In genomic region chr4:147683172-147683571, GRCh38 we compare ENCODE assay signal across 8 cellular contexts. TPM values are rescaled to one million over a fixed set of nuclear protein-coding genes. Genes with fewer than 3 reads are reported as not detected.
A peak's percentile ranks its signal among the peaks of the same experiment; 100 is the strongest.
DNase-seq lines count a peak whose midpoint lies in the region; ATAC-seq and TF ChIP-seq lines count a peak whose summit lies in the region.

No MANE protein-coding gene starts in this region.

- H3K4me3 ChIP-seq in GM23338 (peak overlapping the region; percentile 81), lower lobe of right lung (peak overlapping the region; percentile 89), thymus (ENCODE audit: low read length) (peak overlapping the region; percentile 97)

- H3K4me3 Mint-ChIP-seq in GM23338: peak overlapping the region; percentile 82

- 4% methylated on average over 10 of the region's 10 CpGs for WGBS in thymus

- peaks cover 6% of the 10 kb centered on the region for H3K36me3 Mint-ChIP-seq in GM23338 (ENCODE audit: low read depth)

- H3K4me2 ChIP-seq in GM23338: peak overlapping the region; percentile 93

- peak overlapping the region; percentile 99 for H2AFZ ChIP-seq in GM23338

- peaks cover 8% of the 10 kb centered on the region for H3K27me3 Mint-ChIP-seq in GM23338 (ENCODE audit: insufficient read depth, low read depth, poor library complexity)

- H3F3A ChIP-seq in GM23338 (replicated peaks; ENCODE audit: low read depth): no peaks in the 10 kb centered on the region

- TF ChIP-seq CTCF in GM23338 (conservative IDR thresholded peaks at IDR 0.05; ENCODE audit: low read depth in 2 of 2): no peak
- TF ChIP-seq CTCF in lower lobe of right lung (IDR thresholded peaks at IDR 0.05): no peak

- H3K79me2 ChIP-seq in GM23338 (replicated peaks; ENCODE audit: insufficient read depth): peaks cover 32% of the 10 kb centered on the region

- ATAC-seq in GM23338: peak; percentile 13
- peak; percentile 54 to 69 for ATAC-seq in lower lobe of right lung

- H3K36me3 ChIP-seq in GM23338 (ENCODE audit: insufficient read depth): no peaks in the 10 kb centered on the region
- H3K36me3 ChIP-seq in lower lobe of right lung: peaks cover 10% of the 10 kb centered on the region
- H3K36me3 ChIP-seq in thymus (ENCODE audit: control insufficient read depth, insufficient read depth): peaks cover 11% of the 10 kb centered on the region

- no peaks in the 10 kb centered on the region for H3K9me3 Mint-ChIP-seq in GM23338

- H3K27me3 ChIP-seq in GM23338 (ENCODE audit: insufficient read depth) (no peaks in the 10 kb centered on the region), lower lobe of right lung (ENCODE audit: low read depth) (no peaks in the 10 kb centered on the region), thymus (ENCODE audit: control insufficient read depth, insufficient read depth) (no peaks in the 10 kb centered on the region)

- peaks cover 5% of the 10 kb centered on the region; the same call in 1 of the 2 replicates for H3K9me2 ChIP-seq in GM23338 (ENCODE audit: insufficient read depth)

- H3K9me3 ChIP-seq in lower lobe of right lung (no peaks in the 10 kb centered on the region), thymus (ENCODE audit: control insufficient read depth) (no peaks in the 10 kb centered on the region)

- peak overlapping the region; percentile 19 for H3K27ac Mint-ChIP-seq in GM23338

- no peaks in the 10 kb centered on the region for H4K20me1 ChIP-seq in GM23338 (replicated peaks; ENCODE audit: insufficient read depth)

- peak; percentile 62 for DNase-seq in AG20443 (ENCODE audit: low spot score)
- DNase-seq in GM23338 (ENCODE audit: low spot score): peak; percentile 11
- peak; percentile 2 for DNase-seq in SK-N-DZ (ENCODE audit: low spot score)
- DNase-seq in dermis blood vessel endothelial cell: peak; percentile 34
- no peak for DNase-seq in lower lobe of right lung
- no peak for DNase-seq in NCI-H1436 (lab: John Stamatoyannopoulos, UW)
- DNase-seq in foreskin melanocyte: no peak

- intact Hi-C loops in lower lobe of right lung (cut with DNase I): no loop called here

- H3K4me1 ChIP-seq in GM23338 (ENCODE audit: insufficient read depth) (peaks cover 22% of the 10 kb centered on the region), lower lobe of right lung (no peaks in the 10 kb centered on the region), thymus (ENCODE audit: control insufficient read depth, insufficient read depth, low read length) (peaks cover 7% of the 10 kb centered on the region)

- H3K27ac ChIP-seq in GM23338 (ENCODE audit: low read depth) (no peak overlapping the region), lower lobe of right lung (peak overlapping the region; percentile 88), thymus (ENCODE audit: low read depth) (peak overlapping the region; percentile 46)

- peaks cover 14% of the 10 kb centered on the region for H3K4me1 Mint-ChIP-seq in GM23338

TF ChIP-seq in GM23338, 12 proteins besides CTCF, POLR2A, EP300 and RAD21:
- TF ChIP-seq ZNF114 (CRISPR knock-in tag; IDR thresholded peaks at IDR 0.05): no peak
TF ChIP-seq in GM23338: peak in this region for 0.

RNA-seq across cellular contexts. Expression of gene PRMT9, which starts 0.8 kb away (rescaled TPM):
- 11.2 and 13.1 TPM in 2 replicates for total RNA-seq in GM23338 (2014; rRNA removed; shearing (Covaris generic))
- polyA plus RNA-seq in GM23338 (2016; fragmentation: Nextera tagmentation; extraction: Ambion mirVana) (6.4 and 7.6 TPM in 2 replicates), thymus (9.7 TPM)
- polyA plus RNA-seq in SK-N-DZ (2014; cell fraction: cytosol; rRNA removed): 7.6 and 8.2 TPM in 2 replicates
- 9.4 and 10.3 TPM in 2 replicates for polyA plus RNA-seq in SK-N-DZ (2014; cell fraction: nucleus; rRNA removed)
- total RNA-seq in dermis blood vessel endothelial cell (10.1 and 11.1 TPM in 2 replicates), lower lobe of right lung (9.4 TPM)

RNA-seq across cellular contexts. Expression of gene ARHGAP10, which starts 48.7 kb away (rescaled TPM):
- 4.6 and 5.1 TPM in 2 replicates for total RNA-seq in GM23338 (2014; rRNA removed; shearing (Covaris generic))
- 4.6 and 6.3 TPM in 2 replicates for polyA plus RNA-seq in GM23338 (2016; fragmentation: Nextera tagmentation; extraction: Ambion mirVana)
- 11.7 and 13.3 TPM in 2 replicates for polyA plus RNA-seq in SK-N-DZ (2014; cell fraction: cytosol; rRNA removed)
- 6.6 and 7.0 TPM in 2 replicates for polyA plus RNA-seq in SK-N-DZ (2014; cell fraction: nucleus; rRNA removed)
- 12.3 and 14.6 TPM in 2 replicates for total RNA-seq in dermis blood vessel endothelial cell
- total RNA-seq in lower lobe of right lung: 26.4 TPM
- 13.4 TPM for polyA plus RNA-seq in thymus

Comparison
In these comparisons a context has a peak if more than half of its experiments do, and no peak if none do; other contexts are left out.
1. DNase-seq: peak in AG20443 (single experiment), GM23338 (single experiment), SK-N-DZ (single experiment) and dermis blood vessel endothelial cell (single experiment); none in lower lobe of right lung (single experiment), NCI-H1436 (single experiment) and foreskin melanocyte (single experiment).
2. Peak in every context shown above with its lines, with median percentiles within 50 percentile points of each other: H3K4me3 ChIP-seq.